Comparison of ENCODE assay signal across 1 cellular context in genomic region chr16:30964540-30965226, GRCh38.
TF ChIP-seq lines count a peak whose summit lies in the region.

No MANE protein-coding gene starts in this region.

TF ChIP-seq in GM12878, 131 proteins besides CTCF, POLR2A, EP300 and RAD21:
- TF ChIP-seq BRCA1 (IDR thresholded peaks at IDR 0.05; ENCODE audit: low read depth, low read length) (no peak), SP1 (IDR thresholded peaks at IDR 0.05; ENCODE audit: low read depth, low read length) (no peak), EZH2 (IDR thresholded peaks at IDR 0.05; ENCODE audit: borderline replicate concordance, control insufficient read depth, low read depth, low read length) (no peak), CEBPB (IDR thresholded peaks at IDR 0.05; ENCODE audit: borderline replicate concordance in 1 of 2, low read depth in 2 of 2, low read length in 2 of 2) (no peak), KDM1A (IDR thresholded peaks at IDR 0.05; ENCODE audit: borderline replicate concordance) (no peak), TCF7 (IDR thresholded peaks at IDR 0.05; ENCODE audit: borderline replicate concordance) (no peak), STAT3 (IDR thresholded peaks at IDR 0.05; ENCODE audit: low read depth, low read length) (no peak), TBL1XR1 (IDR thresholded peaks at IDR 0.05; ENCODE audit: low read depth, low read length) (no peak), NR2C1 (IDR thresholded peaks at IDR 0.05) (no peak), HDAC6 (IDR thresholded peaks at IDR 0.05; ENCODE audit: unreplicated experiment) (no peak), RAD51 (IDR thresholded peaks at IDR 0.05) (no peak)
